In genomic region chr10:15254808-15255655, GRCh38 we compare ENCODE assay signal across 8 cellular contexts.
A peak's percentile ranks its signal among the peaks of the same experiment; 100 is the strongest.
DNase-seq lines count a peak whose midpoint lies in the region; ATAC-seq lines count a peak whose summit lies in the region.

No MANE protein-coding gene starts in this region.

- no peaks in the 10 kb centered on the region for H3K9me3 Mint-ChIP-seq in T-cell

- ATAC-seq in T-cell (replicated peaks in 1 of 4), result peak; percentile 34 to 65 (median 60)

- H3K36me3 ChIP-seq in SJCRH30, result no peaks in the 10 kb centered on the region

- POLR2A ChIA-PET in T-cell (lab: Charles Lee), result no interaction called here

- H3K4me1 Mint-ChIP-seq in T-cell, result peaks cover 43 to 50% (median 49%) of the 10 kb centered on the region in 3 donors

- no peak overlapping the region for H3K27ac ChIP-seq in SJCRH30

- no peaks in the 10 kb centered on the region for H3K27me3 Mint-ChIP-seq in T-cell

- peak overlapping the region; percentile 81 to 98 for H3K27ac Mint-ChIP-seq in T-cell

- CTCF ChIA-PET in T-cell (lab: Charles Lee), result interaction anchor here in 1 of 2 donors (0.8 kb wide), 1 partner anchor 9 kb away, joined by 3 read pairs; no protein-coding TSS in a partner anchor

- H3K4me1 ChIP-seq in SJCRH30, result no peaks in the 10 kb centered on the region

- no peak overlapping the region for H3K4me3 ChIP-seq in SJCRH30

- peak overlapping the region; percentile 87 to 95 (median 89) for H3K4me3 Mint-ChIP-seq in T-cell

- DNase-seq in NCI-H510A (lab: John Stamatoyannopoulos, UW) (peak; percentile 6), NCI-H510A treated with DMSO at 0.1 percent for 48 hours (lab: John Stamatoyannopoulos, UW) (no peak), T-cell (peak in 16 of 34 experiments; percentile 3 to 27 (median 10)), globus pallidus (ENCODE audit: low spot score) (peak; percentile 90), NCI-H128 (lab: John Stamatoyannopoulos, UW; ENCODE audit: unreplicated experiment) (no peak), SJCRH30 (no peak), D341Med (ENCODE audit: low spot score) (no peak)
- DNase-seq in stimulated activated CD4-positive, alpha-beta T cell treated with anti-CD3 and anti-CD28 coated beads, Interleukin-4, amount 100 ng/mL, for 4 hours, result peak; percentile 5 to 8

- no peaks in the 10 kb centered on the region for H3K27me3 ChIP-seq in SJCRH30

- peaks cover 7% of the 10 kb centered on the region for H3K36me3 Mint-ChIP-seq in T-cell

- no peaks in the 10 kb centered on the region for H3K9me3 ChIP-seq in SJCRH30 (replicated peaks)

Comparison
In these comparisons a context has a peak if more than half of its experiments do, and no peak if none do; other contexts are left out.
1. DNase-seq: peak in NCI-H510A (single experiment), globus pallidus (single experiment) and stimulated activated CD4-positive, alpha-beta T cell treated with anti-CD3 and anti-CD28 coated beads, Interleukin-4, amount 100 ng/mL, for 4 hours (2 of 2); none in NCI-H510A treated with DMSO at 0.1 percent for 48 hours (single experiment), NCI-H128 (single experiment), SJCRH30 (0 of 2) and D341Med (single experiment).